Comparison of ENCODE assay signal across 26 cellular contexts in genomic region chr19:517721-518136, GRCh38. TPM values are rescaled to one million over a fixed set of nuclear protein-coding genes. Genes with fewer than 3 reads are reported as not detected.
"Had no signal": no experiment of that assay in that cellular context is flagged by ENCODE, and none has a peak within 500 bp of the region (broad histone marks: within the 10 kb centered on the region; RNA-seq: fewer than 3 reads in every experiment).

No MANE protein-coding gene starts in this region.

- H3K9me3 ChIP-seq: MG63, SJSA1 had no signal

- DNase-seq: activated CD4-positive, alpha-beta memory T cell treated with anti-CD3 and anti-CD28 coated beads for 36 hours; activated CD4-positive, alpha-beta T cell treated with anti-CD3 and anti-CD28 coated beads, Interleukin-2, amount 10 ng/mL, durations not matched to agents 7 days and 5 days; activated CD4-positive, CD25-positive, alpha-beta regulatory T cell; activated CD8-positive, alpha-beta memory T cell treated with anti-CD3 and anti-CD28 coated beads for 24 hours; activated effector memory CD4-positive, alpha-beta T cell treated with anti-CD3 and anti-CD28 coated beads, Interleukin-2, amount 50 U/mL, for 16 hours; activated naive CD4-positive, alpha-beta T cell treated with Interleukin-2 at 50 U/mL for 16 hours; activated naive CD8-positive, alpha-beta T cell treated with anti-CD3 and anti-CD28 coated beads, Interleukin-2, amount 50 U/mL, for 24 hours; activated T-cell treated with anti-CD3 and anti-CD28 coated beads, Interleukin-2, amount 50 U/mL, for 4 hours; amniotic stem cell; MG63; MV-4-11; NCI-H1092 treated with DMSO at 0.1 percent for 48 hours; NCI-H1417 treated with DMSO at 0.1 percent for 48 hours; NCI-H1694; NCI-H2029; NCI-H345; NCI-H510A treated with DMSO at 0.1 percent for 48 hours; NCI-H69; NK-92 treated with Interleukin-12 subunit alpha and Interleukin-12 subunit beta, amount 100 ng/mL, for 24 hours; PC-3; SHP77; T-helper 2 cell; T1000 had no signal

- H3K36me3 ChIP-seq: MG63 had no signal

- H3K4me3 ChIP-seq: MG63, SJSA1 had no signal

- H3K27me3 Mint-ChIP-seq: activated CD4-positive, alpha-beta memory T cell treated with anti-CD3 and anti-CD28 coated beads for 36 hours; activated CD4-positive, alpha-beta T cell treated with anti-CD3 and anti-CD28 coated beads, Interleukin-2, amount 10 ng/mL, durations not matched to agents 7 days and 5 days; activated naive CD8-positive, alpha-beta T cell treated with anti-CD3 and anti-CD28 coated beads, Interleukin-2, amount 50 U/mL, for 24 hours; IgD-negative memory B cell had no signal

- H3K9me3 Mint-ChIP-seq: activated CD4-positive, alpha-beta memory T cell treated with anti-CD3 and anti-CD28 coated beads for 36 hours; activated CD4-positive, alpha-beta T cell treated with anti-CD3 and anti-CD28 coated beads, Interleukin-2, amount 10 ng/mL, durations not matched to agents 7 days and 5 days; activated naive CD4-positive, alpha-beta T cell treated with anti-CD3 and anti-CD28 coated beads, Interleukin-2, amount 50 U/mL, for 72 hours; activated naive CD8-positive, alpha-beta T cell treated with anti-CD3 and anti-CD28 coated beads, Interleukin-2, amount 50 U/mL, for 24 hours; activated T-cell treated with anti-CD3 and anti-CD28 coated beads, Interleukin-2, amount 50 U/mL, for 4 hours; IgD-negative memory B cell had no signal

- H3K27ac ChIP-seq: SJSA1 had no signal

- H3K27me3 ChIP-seq: MG63, SJSA1 had no signal

- ATAC-seq: PC-3 had no signal

- H3K27ac Mint-ChIP-seq: activated CD4-positive, alpha-beta memory T cell treated with anti-CD3 and anti-CD28 coated beads for 36 hours; activated CD4-positive, alpha-beta T cell treated with anti-CD3 and anti-CD28 coated beads, Interleukin-2, amount 10 ng/mL, durations not matched to agents 7 days and 5 days; activated naive CD8-positive, alpha-beta T cell treated with anti-CD3 and anti-CD28 coated beads, Interleukin-2, amount 50 U/mL, for 24 hours; IgD-negative memory B cell had no signal

- H3K4me3 Mint-ChIP-seq: activated CD4-positive, alpha-beta memory T cell treated with anti-CD3 and anti-CD28 coated beads for 36 hours; activated CD4-positive, alpha-beta T cell treated with anti-CD3 and anti-CD28 coated beads, Interleukin-2, amount 10 ng/mL, durations not matched to agents 7 days and 5 days; activated naive CD8-positive, alpha-beta T cell treated with anti-CD3 and anti-CD28 coated beads, Interleukin-2, amount 50 U/mL, for 24 hours; activated T-cell treated with anti-CD3 and anti-CD28 coated beads, Interleukin-2, amount 50 U/mL, for 4 hours; IgD-negative memory B cell had no signal

- H3K36me3 Mint-ChIP-seq: activated CD4-positive, alpha-beta memory T cell treated with anti-CD3 and anti-CD28 coated beads for 36 hours; activated naive CD4-positive, alpha-beta T cell treated with anti-CD3 and anti-CD28 coated beads, Interleukin-2, amount 50 U/mL, for 72 hours; IgD-negative memory B cell had no signal

RNA-seq across cellular contexts. Expression of gene MADCAM1, which starts 21.4 kb away (rescaled TPM):
- total RNA-seq: SJSA1 had no signal

RNA-seq across cellular contexts. Expression of gene GZMM, which starts 26.1 kb away (rescaled TPM):
- total RNA-seq: PC-3, SJSA1 had no signal
